In the genomic region with DNA sequence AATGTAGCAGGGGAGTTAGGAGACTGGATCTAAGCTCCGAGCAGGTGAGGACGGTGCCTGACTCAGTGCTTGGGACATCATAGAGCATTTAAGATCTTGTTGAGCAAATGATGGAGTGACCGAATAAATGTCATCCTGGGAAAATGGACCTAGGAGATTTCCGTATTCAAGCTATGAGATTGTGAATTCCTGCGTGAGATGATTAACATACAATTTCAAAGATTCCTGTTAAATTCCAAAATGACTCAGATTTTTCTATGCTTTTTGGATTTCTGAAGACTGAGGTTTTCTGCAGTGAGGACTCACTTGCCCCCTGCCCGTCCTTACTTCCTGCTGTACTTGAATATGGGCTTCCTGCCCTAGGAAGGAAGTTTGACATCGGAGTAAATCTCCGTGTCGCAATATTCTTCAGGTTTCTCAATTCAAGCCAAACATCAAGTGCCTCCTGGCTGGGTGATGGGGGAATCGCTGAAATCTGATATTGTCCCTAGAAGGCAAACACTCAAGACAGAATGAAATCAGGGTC, we compare ENCODE assay signal across 10 cellular contexts.
DNase-seq lines count a peak whose midpoint lies in the region; ATAC-seq and FAIRE-seq lines count a peak whose summit lies in the region.
"Had no signal": no experiment of that assay in that cellular context is flagged by ENCODE, and none has a peak within 500 bp of the region (broad histone marks: within the 10 kb centered on the region; RNA-seq: fewer than 3 reads in every experiment).

No MANE protein-coding gene starts in this region.

- no peak for FAIRE-seq in urothelium cell line (lab: Jason Lieb, UNC)

- H3K36me3 Mint-ChIP-seq in T-helper 1 cell treated with Interleukin-12 subunit alpha and Interleukin-12 subunit beta and Interleukin-4 antibody, amounts not matched to agents 30 μg/mL and 1 μg/mL, for 36 hours (ENCODE audit: low read depth): peaks cover 62% of the 10 kb centered on the region

- H3K27ac Mint-ChIP-seq in T-helper 1 cell treated with Interleukin-12 subunit alpha and Interleukin-12 subunit beta and Interleukin-4 antibody, amounts not matched to agents 30 μg/mL and 1 μg/mL, for 36 hours: peak overlapping the region; percentile 93

- H3K9me3 Mint-ChIP-seq in T-helper 1 cell treated with Interleukin-12 subunit alpha and Interleukin-12 subunit beta and Interleukin-4 antibody, amounts not matched to agents 30 μg/mL and 1 μg/mL, for 36 hours: no peaks in the 10 kb centered on the region

- DNase-seq in DMS 273 (lab: John Stamatoyannopoulos, UW; ENCODE audit: unreplicated experiment) (peak; percentile 20), DMS 273 treated with DMSO at 0.1 percent for 48 hours (lab: John Stamatoyannopoulos, UW) (no peak), globus pallidus (ENCODE audit: low spot score) (peak; percentile 38), urothelium cell line (ENCODE audit: low spot score) (no peak)
- DNase-seq: T1000 had no signal

- H3K4me3 ChIP-seq in skin epidermis: no peak overlapping the region

- peak overlapping the region; percentile 86 for H3K4me3 Mint-ChIP-seq in T-helper 1 cell treated with Interleukin-12 subunit alpha and Interleukin-12 subunit beta and Interleukin-4 antibody, amounts not matched to agents 30 μg/mL and 1 μg/mL, for 36 hours

- H3K27ac ChIP-seq in skin epidermis: peak overlapping the region in 14 of 21 experiments; percentile 11 to 84 (median 72)
- H3K27ac ChIP-seq: 22Rv1 had no signal

- no peaks in the 10 kb centered on the region for H3K27me3 Mint-ChIP-seq in T-helper 1 cell treated with Interleukin-12 subunit alpha and Interleukin-12 subunit beta and Interleukin-4 antibody, amounts not matched to agents 30 μg/mL and 1 μg/mL, for 36 hours (ENCODE audit: low read depth)

- no peak for ATAC-seq in HG03457 (IDR thresholded peaks at IDR 0.05; ENCODE audit: unreplicated experiment)
- ATAC-seq in GM21717 (IDR thresholded peaks at IDR 0.05; ENCODE audit: unreplicated experiment): no peak

- H3K4me1 Mint-ChIP-seq in T-helper 1 cell treated with Interleukin-12 subunit alpha and Interleukin-12 subunit beta and Interleukin-4 antibody, amounts not matched to agents 30 μg/mL and 1 μg/mL, for 36 hours (ENCODE audit: low read depth): peaks cover 54% of the 10 kb centered on the region

Comparison
In these comparisons a context has a peak if more than half of its experiments do, and no peak if none do; other contexts are left out.
1. DNase-seq: peak in DMS 273 (single experiment) and globus pallidus (single experiment); none in DMS 273 treated with DMSO at 0.1 percent for 48 hours (single experiment) and urothelium cell line (single experiment).